ENCODE assay signal across 9 cellular contexts in genomic region chr22:27748355-27749168, GRCh38. TPM values are rescaled to one million over a fixed set of nuclear protein-coding genes. Genes with fewer than 3 reads are reported as not detected.
A peak's percentile ranks its signal among the peaks of the same experiment; 100 is the strongest.
DNase-seq lines count a peak whose midpoint lies in the region; ATAC-seq and TF ChIP-seq lines count a peak whose summit lies in the region.
"Had no signal": no experiment of that assay in that cellular context is flagged by ENCODE, and none has a peak within 500 bp of the region (broad histone marks: within the 10 kb centered on the region; RNA-seq: fewer than 3 reads in every experiment).

No MANE protein-coding gene starts in this region.

- no peaks in the 10 kb centered on the region for H3K36me3 ChIP-seq in endodermal cell (ENCODE audit: control insufficient read depth, insufficient read depth, low read length)
- no peaks in the 10 kb centered on the region for H3K36me3 ChIP-seq in mucosa of descending colon (ENCODE audit: low read depth)
- H3K36me3 ChIP-seq in vagina = no peaks in the 10 kb centered on the region

- H3K9me3 ChIP-seq in endodermal cell (ENCODE audit: control insufficient read depth, low read length) (no peaks in the 10 kb centered on the region), mucosa of descending colon (no peaks in the 10 kb centered on the region), vagina (no peaks in the 10 kb centered on the region)

- no peak for TF ChIP-seq POLR2A in vagina (IDR thresholded peaks at IDR 0.05)

- H3K9ac ChIP-seq in endodermal cell (ENCODE audit: extremely low read depth, low read length, poor library complexity, severe bottlenecking) = no peak overlapping the region

- DNase-seq in NCI-H748 (lab: John Stamatoyannopoulos, UW; ENCODE audit: unreplicated experiment) = peak; percentile 24
- no peak for DNase-seq in NCI-H748 treated with DMSO at 0.1 percent for 48 hours (lab: John Stamatoyannopoulos, UW)
- peak; percentile 89 for DNase-seq in endodermal cell
- peak in 1 of 3 donors; percentile 13 for DNase-seq in mucosa of descending colon
- no peak for DNase-seq in vagina (ENCODE audit: extremely low spot score in 2 of 2)
- no peak for DNase-seq in central memory CD4-positive, alpha-beta T cell
- DNase-seq in medulla oblongata (ENCODE audit: extremely low spot score) = no peak
- DNase-seq in dermis blood vessel endothelial cell = no peak
- DNase-seq: ACHN had no signal

- H3K4me1 ChIP-seq in endodermal cell (ENCODE audit: control insufficient read depth, insufficient read depth, low read length) (peaks cover 13% of the 10 kb centered on the region), mucosa of descending colon (ENCODE audit: low read depth) (no peaks in the 10 kb centered on the region), vagina (peaks cover 48% of the 10 kb centered on the region)

- H3K36me3 Mint-ChIP-seq in endodermal cell (ENCODE audit: low read depth) = peaks cover 3% of the 10 kb centered on the region

- H3K27ac ChIP-seq in endodermal cell (ENCODE audit: low read depth, low read length) (no peak overlapping the region), vagina (peak overlapping the region; percentile 71)

- H3K27ac Mint-ChIP-seq in endodermal cell = no peak overlapping the region

- no peaks in the 10 kb centered on the region for H3K9me3 Mint-ChIP-seq in endodermal cell

- no peak overlapping the region for H3K4me3 Mint-ChIP-seq in endodermal cell

- WGBS in endodermal cell (ENCODE audit: insufficient coverage in 1 of 2, insufficient read length in 1 of 2), 2 experiments = 28 to 40% methylated on average over 9 to 13 of the region's 15 CpGs

- peaks cover 42% of the 10 kb centered on the region for H3K4me1 Mint-ChIP-seq in endodermal cell

- H3K27me3 Mint-ChIP-seq in endodermal cell (ENCODE audit: insufficient read depth) = peaks cover 3% of the 10 kb centered on the region

- H3K27me3 ChIP-seq in endodermal cell (ENCODE audit: control insufficient read depth, insufficient read depth, low read length, poor library complexity, severe bottlenecking) = no peaks in the 10 kb centered on the region
- H3K27me3 ChIP-seq in vagina = no peaks in the 10 kb centered on the region

- ATAC-seq in mucosa of descending colon = peak; percentile 24

- TF ChIP-seq CTCF in endodermal cell (conservative IDR thresholded peaks at IDR 0.05) = no peak
- TF ChIP-seq CTCF in mucosa of descending colon (IDR thresholded peaks at IDR 0.05) = no peak
- TF ChIP-seq CTCF in vagina (IDR thresholded peaks at IDR 0.05) = no peak

- no peak overlapping the region for H3K4me3 ChIP-seq in endodermal cell (ENCODE audit: low read length)
- no peak overlapping the region for H3K4me3 ChIP-seq in mucosa of descending colon
- H3K4me3 ChIP-seq in vagina = peak overlapping the region in 1 of 2 donors; percentile 28

- intact Hi-C loops in mucosa of descending colon (cut with DNase I, micrococcal nuclease) = no loop called here
- intact Hi-C loops in vagina (cut with DNase I) = no loop called here

RNA-seq across cellular contexts. Expression of gene MN1, which starts 53.0 kb away (rescaled TPM):
- total RNA-seq in endodermal cell (10 to 100 TPM in 1 of 2 donors, 1 to 10 TPM in 1; 4.4 to 17.8 TPM), mucosa of descending colon (1 to 10 TPM in 2 of 3 donors, under 1 TPM in 1; 0.49 to 7.6 (median 1.8) TPM), vagina (6.1 TPM), dermis blood vessel endothelial cell (0.34 and 0.47 TPM in 2 replicates)
- 41.5 TPM for polyA plus RNA-seq in endodermal cell (2013, experiment 1 of 2)
- polyA plus RNA-seq in endodermal cell (2013, experiment 2 of 2) = 44.1 TPM

Comparison
In these comparisons a context has a peak if more than half of its experiments do, and no peak if none do; other contexts are left out.
1. DNase-seq: peak in NCI-H748 (single experiment) and endodermal cell (single experiment); none in NCI-H748 treated with DMSO at 0.1 percent for 48 hours (single experiment), vagina (0 of 2), central memory CD4-positive, alpha-beta T cell (single experiment), medulla oblongata (single experiment) and dermis blood vessel endothelial cell (single experiment).